Comparison of ENCODE assay signal across 20 cellular contexts in genomic region chr5:171963416-171963815, GRCh38. TPM values are rescaled to one million over a fixed set of nuclear protein-coding genes. Genes with fewer than 3 reads are reported as not detected.
DNase-seq lines count a peak whose midpoint lies in the region; ATAC-seq, FAIRE-seq and TF ChIP-seq lines count a peak whose summit lies in the region.
"Had no signal": no experiment of that assay in that cellular context is flagged by ENCODE, and none has a peak within 500 bp of the region (broad histone marks: within the 10 kb centered on the region; RNA-seq: fewer than 3 reads in every experiment).

No MANE protein-coding gene starts in this region.

- H3K4me1 ChIP-seq in A549 (peaks cover 19% of the 10 kb centered on the region), MM.1S (ENCODE audit: low read length) (0 out of 2 replicates have a peak, but pooled peaks cover 3% of the 10 kb centered on the region)
- peaks cover 34% of the 10 kb centered on the region for H3K4me1 ChIP-seq in CD4-positive, CD25-positive, alpha-beta regulatory T cell (ENCODE audit: control insufficient read depth, insufficient read depth, low read length, poor library complexity, severe bottlenecking)

- no peaks in the 10 kb centered on the region for H3K36me3 ChIP-seq in CD4-positive, CD25-positive, alpha-beta regulatory T cell (ENCODE audit: control insufficient read depth, insufficient read depth, low read length)
- no peaks in the 10 kb centered on the region for H3K36me3 ChIP-seq in MM.1S (replicated peaks; ENCODE audit: insufficient read depth, low read length)

- ATAC-seq in A549 (no peak), T-helper 17 cell (no peak), HG02588 (IDR thresholded peaks at IDR 0.05; ENCODE audit: unreplicated experiment) (no peak)
- ATAC-seq in CD4-positive, CD25-positive, alpha-beta regulatory T cell (ENCODE audit: low read depth in 2 of 2) = no peak
- no peak for ATAC-seq in effector memory CD8-positive, alpha-beta T cell (replicated peaks)
- ATAC-seq: SK-N-SH treated with all-trans-retinoic acid at 6 μM for 48 hours had no signal

- peak overlapping the region in 2 of 3 donors; percentile 5 to 6 for H3K27ac Mint-ChIP-seq in CD4-positive, CD25-positive, alpha-beta regulatory T cell
- peak overlapping the region; percentile 37 for H3K27ac Mint-ChIP-seq in T-helper 17 cell
- H3K27ac Mint-ChIP-seq in effector memory CD8-positive, alpha-beta T cell = peak overlapping the region; percentile 44 to 84

- no peaks in the 10 kb centered on the region for H3K27me3 Mint-ChIP-seq in CD4-positive, CD25-positive, alpha-beta regulatory T cell
- no peaks in the 10 kb centered on the region for H3K27me3 Mint-ChIP-seq in T-helper 17 cell
- no peaks in the 10 kb centered on the region for H3K27me3 Mint-ChIP-seq in effector memory CD8-positive, alpha-beta T cell

- POLR2A ChIA-PET in A549 (lab: Yijun Ruan, JAX) = no interaction called here

- TF ChIP-seq CTCF in A549 (IDR thresholded peaks at IDR 0.05) (no peak), MM.1S (IDR thresholded peaks at IDR 0.05; ENCODE audit: low read length) (no peak)

- no peaks in the 10 kb centered on the region for H3K9me3 Mint-ChIP-seq in CD4-positive, CD25-positive, alpha-beta regulatory T cell
- H3K9me3 Mint-ChIP-seq in effector memory CD8-positive, alpha-beta T cell = peaks cover 0 to 1% of the 10 kb centered on the region in 2 donors

- peaks cover 43 to 89% (median 70%) of the 10 kb centered on the region in 4 donors for H3K4me1 Mint-ChIP-seq in CD4-positive, CD25-positive, alpha-beta regulatory T cell
- H3K4me1 Mint-ChIP-seq in T-helper 17 cell = peaks cover 37% of the 10 kb centered on the region
- H3K4me1 Mint-ChIP-seq in effector memory CD8-positive, alpha-beta T cell (ENCODE audit: low read depth in 2 of 2) = peaks cover 20 to 67% of the 10 kb centered on the region in 2 donors

- H3K9me3 ChIP-seq in A549 = no peaks in the 10 kb centered on the region
- no peaks in the 10 kb centered on the region for H3K9me3 ChIP-seq in CD4-positive, CD25-positive, alpha-beta regulatory T cell (ENCODE audit: control insufficient read depth in 2 of 2, low read length in 2 of 2)
- H3K9me3 ChIP-seq in T-helper 17 cell (ENCODE audit: control insufficient read depth, low read length, poor library complexity, severe bottlenecking) = no peaks in the 10 kb centered on the region
- no peaks in the 10 kb centered on the region for H3K9me3 ChIP-seq in MM.1S (replicated peaks; ENCODE audit: insufficient read depth, low read length)

- no peak overlapping the region for H3K9ac ChIP-seq in MM.1S (ENCODE audit: low read length)
- H3K9ac ChIP-seq: KMS-11 had no signal

- peaks cover 12% of the 10 kb centered on the region; the same call in 1 of the 2 replicates for H4K20me1 ChIP-seq in MM.1S (ENCODE audit: insufficient read depth, low read length)

- peaks cover 1% of the 10 kb centered on the region for H3K36me3 Mint-ChIP-seq in CD4-positive, CD25-positive, alpha-beta regulatory T cell
- H3K36me3 Mint-ChIP-seq in T-helper 17 cell (ENCODE audit: low read depth) = no peaks in the 10 kb centered on the region
- peaks cover 7% of the 10 kb centered on the region for H3K36me3 Mint-ChIP-seq in effector memory CD8-positive, alpha-beta T cell (ENCODE audit: insufficient read depth)

- no peak for DNase-seq in A549 (ENCODE audit: low read depth in 1 of 2, low spot score in 1 of 2)
- no peak for DNase-seq in CD4-positive, CD25-positive, alpha-beta regulatory T cell
- no peak for DNase-seq in T-helper 17 cell
- no peak for DNase-seq in effector memory CD8-positive, alpha-beta T cell
- DNase-seq in MM.1S = no peak
- no peak for DNase-seq in RPMI8226
- DNase-seq: ACHN, DMS79 treated with DMSO at 0.1 percent for 48 hours, HCEC 1CT, NCI-H1417 treated with DMSO at 0.1 percent for 48 hours, NCI-H187 treated with DMSO at 0.1 percent for 48 hours, NCI-H226, NCI-H524, NCI-H82, SIG-M5 had no signal

- no peak overlapping the region for H3K4me3 Mint-ChIP-seq in CD4-positive, CD25-positive, alpha-beta regulatory T cell
- no peak overlapping the region for H3K4me3 Mint-ChIP-seq in T-helper 17 cell
- peak overlapping the region in 1 of 2 donors; percentile 61 for H3K4me3 Mint-ChIP-seq in effector memory CD8-positive, alpha-beta T cell

- FAIRE-seq in A549 (lab: Jason Lieb, UNC) = no peak

- CTCF ChIA-PET in A549 (lab: Yijun Ruan, JAX) = interaction anchor here (0.8 to 1.7 kb wide), 2 partner anchors 10 to 51 kb away, joined by 3 to 4 read pairs; no protein-coding TSS in a partner anchor

- no peaks in the 10 kb centered on the region for H3K27me3 ChIP-seq in CD4-positive, CD25-positive, alpha-beta regulatory T cell (ENCODE audit: control insufficient read depth, insufficient read depth, low read length)
- H3K27me3 ChIP-seq in MM.1S (replicated peaks; ENCODE audit: insufficient read depth, low read length) = no peaks in the 10 kb centered on the region

- no peak overlapping the region for H3K27ac ChIP-seq in A549
- H3K27ac ChIP-seq in CD4-positive, CD25-positive, alpha-beta regulatory T cell (ENCODE audit: insufficient read depth, low read length, poor library complexity, severe bottlenecking) = no peak overlapping the region
- no peak overlapping the region for H3K27ac ChIP-seq in MM.1S (ENCODE audit: low read length)
- H3K27ac ChIP-seq: C4-2B, KMS-11, RWPE1 had no signal

- TF ChIP-seq EP300 in A549 (IDR thresholded peaks at IDR 0.05) = no peak

- H2AFZ ChIP-seq in MM.1S (ENCODE audit: low read length) = no peak overlapping the region

- H3K9me2 ChIP-seq in MM.1S (replicated peaks; ENCODE audit: insufficient read depth, low read length) = no peaks in the 10 kb centered on the region

- TF ChIP-seq POLR2A in A549 (IDR thresholded peaks at IDR 0.05; ENCODE audit: low read length) = no peak

- H3K4me2 ChIP-seq in A549 = no peak overlapping the region
- no peak overlapping the region for H3K4me2 ChIP-seq in MM.1S (ENCODE audit: low read depth, low read length)
- H3K4me2 ChIP-seq: KMS-11 had no signal

- peaks cover 92% of the 10 kb centered on the region for H3K79me2 ChIP-seq in MM.1S (ENCODE audit: low read length)

- 0 out of 2 replicates have a peak, but pooled peaks cover 5% of the 10 kb centered on the region for H3F3A ChIP-seq in MM.1S (ENCODE audit: insufficient read depth, low read length)

- no peak for TF ChIP-seq RAD21 in A549 (conservative IDR thresholded peaks at IDR 0.05 in 1 of 2, IDR thresholded peaks at IDR 0.05 in 1 of 2)

- no peak overlapping the region for H3K4me3 ChIP-seq in A549
- H3K4me3 ChIP-seq in CD4-positive, CD25-positive, alpha-beta regulatory T cell (ENCODE audit: low read depth, low read length) = no peak overlapping the region
- H3K4me3 ChIP-seq in MM.1S (ENCODE audit: low read length) = no peak overlapping the region

- 87% methylated on average over 2 of the region's 2 CpGs for WGBS in A549 (ENCODE audit: missing lambda C conversion rate)

TF ChIP-seq in A549, 52 proteins besides CTCF, POLR2A, EP300 and RAD21:
- TF ChIP-seq MAFK (IDR thresholded peaks at IDR 0.05; ENCODE audit: partially characterized antibody) (peak; percentile 72), SREBF2 (IDR thresholded peaks at IDR 0.05) (no peak)

RNA-seq across cellular contexts. Expression of gene FBXW11, which starts 43.0 kb away (rescaled TPM):
- polyA plus RNA-seq in A549 (2011; rRNA removed) (80.2 and 87.4 TPM in 2 replicates), A549 (2017; fragmentation: RNase III; extraction: RNeasy Plus Mini Kit Qiagen cat#74134 plus additional on column Dnase treatment) (37.8 to 40.3 TPM (median 39.3 TPM) in 3 replicates)
- polyA plus RNA-seq in A549 (2012; cell fraction: cytosol; rRNA removed) = 26.5 and 31.2 TPM in 2 replicates
- 15.4 and 16.6 TPM in 2 replicates for polyA plus RNA-seq in A549 (2012; cell fraction: nucleus; rRNA removed)
- polyA minus RNA-seq in A549 (2011; rRNA and poly(A)+ RNA removed) = 104 and 118 TPM in 2 replicates
- total RNA-seq in CD4-positive, CD25-positive, alpha-beta regulatory T cell = 40.7 TPM
- polyA plus RNA-seq in CD4-positive, CD25-positive, alpha-beta regulatory T cell = 10 to 100 TPM; 20.6 to 26.0 (median 24.9) TPM
- total RNA-seq in T-helper 17 cell = 10 to 100 TPM; 28.3 to 30.1 TPM

Comparison
In these comparisons a context has a peak if more than half of its experiments do, and no peak if none do; other contexts are left out.
1. H3K27ac Mint-ChIP-seq: peak in every context shown above with its lines; median percentile 64 in effector memory CD8-positive, alpha-beta T cell; 37 in T-helper 17 cell; 6 in CD4-positive, CD25-positive, alpha-beta regulatory T cell.